1 cellular context compared by ENCODE assay signal in the genomic region with DNA sequence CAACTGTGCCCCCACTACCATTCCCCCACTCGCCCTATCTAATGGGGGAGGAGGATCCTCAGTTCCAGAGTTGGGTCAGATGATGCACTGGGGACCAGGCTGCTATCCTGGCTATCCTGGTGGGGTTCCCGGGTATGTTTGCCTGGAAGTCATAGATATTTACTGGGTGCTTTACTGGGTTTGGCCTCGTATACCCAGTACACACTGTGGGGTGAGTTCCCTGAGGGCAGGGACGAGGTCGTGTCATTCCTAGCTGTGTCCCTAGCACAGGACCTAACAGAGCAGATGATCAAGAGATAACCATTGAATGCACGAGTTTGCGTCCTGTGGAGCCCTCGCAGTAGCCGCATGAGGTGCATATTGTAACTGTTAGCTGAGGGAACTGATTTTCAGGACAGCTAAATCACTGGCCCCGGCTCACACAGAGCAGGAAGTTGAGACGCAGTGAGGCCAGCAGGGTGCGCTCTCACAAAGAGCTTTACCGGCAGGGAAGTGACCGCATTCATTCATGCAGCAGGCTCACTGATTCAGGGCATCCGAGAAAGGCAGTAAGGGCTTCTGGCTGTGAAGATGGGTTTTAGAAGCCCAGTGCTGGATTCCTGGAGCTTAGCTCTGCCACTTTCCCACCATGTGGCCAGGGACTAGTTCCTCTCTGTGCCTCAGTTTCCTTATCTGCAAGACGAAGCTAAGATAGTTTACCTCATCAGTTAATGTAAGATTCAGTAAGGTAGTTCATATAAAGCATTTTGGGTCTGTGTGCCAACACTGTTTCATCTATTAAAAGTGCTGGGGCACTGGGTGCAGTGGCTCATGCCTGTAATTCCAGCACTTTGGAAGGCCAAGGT.
TF ChIP-seq lines count a peak whose summit lies in the region.

No MANE protein-coding gene starts in this region.

TF ChIP-seq in IMR-90, 13 proteins besides CTCF, POLR2A, EP300 and RAD21:
- TF ChIP-seq NFE2L2 (IDR thresholded peaks at IDR 0.05; ENCODE audit: low read depth, low read length) (no peak), SMC3 (IDR thresholded peaks at IDR 0.05; ENCODE audit: low read depth, low read length) (peak; percentile 69)
TF ChIP-seq in IMR-90: peak in this region for 1.
